8 cellular contexts compared by ENCODE assay signal in genomic region chr11:107591098-107591445, GRCh38. TPM values are rescaled to one million over a fixed set of nuclear protein-coding genes. Genes with fewer than 3 reads are reported as not detected.
DNase-seq lines count a peak whose midpoint lies in the region; ATAC-seq, FAIRE-seq and TF ChIP-seq lines count a peak whose summit lies in the region.

TSS of gene ELMOD1 (plus strand) at chr11:107591147. CDS start at chr11:107618190, 27,043 bp downstream.

- ATAC-seq in A549 (peak; percentile 88 to 92), HG03039 (IDR thresholded peaks at IDR 0.05; ENCODE audit: unreplicated experiment) (peak; percentile 59)

- H3K27me3 ChIP-seq in mammary epithelial cell (ENCODE audit: insufficient read depth, low read length) (peaks cover 14% of the 10 kb centered on the region), small intestine (ENCODE audit: control insufficient read depth in 2 of 2, insufficient read depth in 2 of 2, low read length in 2 of 2) (peaks cover 6 to 31% of the 10 kb centered on the region in 2 donors)

- DNase-seq in A549 (ENCODE audit: low read depth in 1 of 2, low spot score in 1 of 2) (peak; percentile 12 to 50), GM10266 (ENCODE audit: extremely low spot score) (peak; percentile 60), SK-MEL-5 (ENCODE audit: low read depth, low spot score) (peak; percentile 28), mammary epithelial cell (peak; percentile 27), inferior parietal cortex (ENCODE audit: extremely low spot score) (peak; percentile 47), small intestine (no peak)
- no peak for DNase-seq in effector CD8-positive, alpha-beta T cell (lab: John Stamatoyannopoulos, UW)

- H3K4me1 ChIP-seq in A549 = peaks cover 9% of the 10 kb centered on the region; the same call in 1 of the 3 replicates
- peaks cover 12% of the 10 kb centered on the region for H3K4me1 ChIP-seq in mammary epithelial cell (ENCODE audit: insufficient read depth, low read length)
- H3K4me1 ChIP-seq in small intestine (ENCODE audit: control insufficient read depth in 2 of 2, insufficient read depth in 1 of 2, low read depth in 1 of 2, low read length in 1 of 2) = peaks cover 0 to 4% of the 10 kb centered on the region in 2 donors

- TF ChIP-seq EP300 in A549 (IDR thresholded peaks at IDR 0.05) = no peak

- no TSS peak for BruUV-seq in mammary epithelial cell (replicated peaks; lab: Mats Ljungman, UMichigan)

- peak within 1 kb of the TSS; percentile 25 to 77; a peak in 5 of 6 replicates for H3K27ac ChIP-seq in A549
- H3K27ac ChIP-seq in mammary epithelial cell (ENCODE audit: insufficient read depth, low read depth, low read length) = no peak within 1 kb of the TSS
- no peak within 1 kb of the TSS for H3K27ac ChIP-seq in small intestine (ENCODE audit: low read depth in 1 of 2, low read length in 1 of 2)

- TF ChIP-seq CTCF in A549 (IDR thresholded peaks at IDR 0.05) (no peak; the same call in 2 of the 3 replicates), GM10266 (IDR thresholded peaks at IDR 0.05; ENCODE audit: control insufficient read depth, insufficient read depth, low read depth, missing control alignments) (no peak), mammary epithelial cell (conservative IDR thresholded peaks at IDR 0.05 in 1 of 2, IDR thresholded peaks at IDR 0.05 in 1 of 2; ENCODE audit: extremely low read depth in 1 of 2, insufficient read depth in 1 of 2, low read depth in 1 of 2, low read length in 2 of 2) (peak in 1 of 2 donors; percentile 33)

- H3K4me2 ChIP-seq in A549 (peak within 1 kb of the TSS; percentile 97), mammary epithelial cell (ENCODE audit: insufficient read depth, low read depth, low read length) (peak within 1 kb of the TSS; percentile 100)

- POLR2A ChIA-PET in A549 (lab: Yijun Ruan, JAX) = no interaction called here

- H3K4me3 ChIP-seq in A549 = peak within 1 kb of the TSS; percentile 61
- peak within 1 kb of the TSS; percentile 39 to 77 (median 55) for H3K4me3 ChIP-seq in mammary epithelial cell (replicated peaks in 1 of 3; ENCODE audit: insufficient read depth in 1 of 3, low read depth in 2 of 3, low read length in 3 of 3)
- H3K4me3 ChIP-seq in small intestine (ENCODE audit: low read depth in 1 of 2, low read length in 2 of 2) = peak within 1 kb of the TSS; percentile 39 to 61

- H4K20me1 ChIP-seq in mammary epithelial cell (ENCODE audit: insufficient read depth, low read length) = no peaks in the 10 kb centered on the region

- H2AFZ ChIP-seq in mammary epithelial cell (ENCODE audit: low read depth, low read length) = peak within 1 kb of the TSS; percentile 88

- H3K36me3 ChIP-seq in mammary epithelial cell (ENCODE audit: insufficient read depth, low read length) = no peaks in the 10 kb centered on the region
- no peaks in the 10 kb centered on the region for H3K36me3 ChIP-seq in small intestine (ENCODE audit: control insufficient read depth in 2 of 2, insufficient read depth in 2 of 2, low read length in 2 of 2)

- no peak within 1 kb of the TSS for H3K9ac ChIP-seq in mammary epithelial cell (ENCODE audit: insufficient read depth, low read length)

- dilution Hi-C loops in mammary epithelial cell (cut with HindIII; ENCODE audit: low sequenced_read_pairs) = loop anchor here (5.0 kb wide), 1 partner anchor 46 kb away; no protein-coding TSS in a partner anchor

- FAIRE-seq in A549 (lab: Jason Lieb, UNC) = no peak
- FAIRE-seq in small intestine (lab: Jason Lieb, UNC) = no peak

- no peaks in the 10 kb centered on the region for H3K9me3 ChIP-seq in A549
- no peaks in the 10 kb centered on the region for H3K9me3 ChIP-seq in mammary epithelial cell (replicated peaks; ENCODE audit: insufficient read depth, low read length)
- H3K9me3 ChIP-seq in small intestine (ENCODE audit: control insufficient read depth, low read depth) = no peaks in the 10 kb centered on the region

- no peak for TF ChIP-seq POLR2A in A549 (IDR thresholded peaks at IDR 0.05; ENCODE audit: low read length)

- no peak for TF ChIP-seq RAD21 in A549 (conservative IDR thresholded peaks at IDR 0.05 in 1 of 2, IDR thresholded peaks at IDR 0.05 in 1 of 2)

- no CpG with 5 or more reads among the region's 48 CpGs for WGBS in A549 (ENCODE audit: missing lambda C conversion rate)
- WGBS in mammary epithelial cell (ENCODE audit: low coverage, missing lambda C conversion rate) = 0% methylated on average over 1 of the region's 48 CpGs
- 0 to 1% (median 1%) methylated on average over 22 to 48 of the region's 48 CpGs for WGBS in small intestine, 3 donors

- CTCF ChIA-PET in A549 (lab: Yijun Ruan, JAX) = interaction anchor here (0.8 to 1.8 kb wide), 4 partner anchors 14 to 98 kb away, joined by 3 to 6 read pairs (median 4); no protein-coding TSS in a partner anchor
- CTCF ChIA-PET in mammary epithelial cell (lab: Charles Lee; ENCODE audit: low non-redundant PET) = no interaction called here

- intact Hi-C loops in mammary epithelial cell (cut with micrococcal nuclease) = loop anchor here (2.0 kb wide), 1 partner anchor 14 kb away; no protein-coding TSS in a partner anchor

- in situ Hi-C loops in SK-MEL-5 (cut with HindIII; ENCODE audit: low pct_unique_long_range_greater_than_20kb, low sequenced_read_pairs) (no loop called here), mammary epithelial cell (cut with MboI; ENCODE audit: low sequenced_read_pairs in 2 of 2) (no loop called here)

- no peaks in the 10 kb centered on the region for H3K79me2 ChIP-seq in mammary epithelial cell (ENCODE audit: insufficient read depth, low read length)

TF ChIP-seq in A549, 52 proteins besides CTCF, POLR2A, EP300 and RAD21 (continues in another document):
- TF ChIP-seq ZSCAN20 (CRISPR knock-in tag; IDR thresholded peaks at IDR 0.05) = no peak
- no peak for TF ChIP-seq HEYL (CRISPR knock-in tag; IDR thresholded peaks at IDR 0.05)
- TF ChIP-seq POLR2AphosphoS2 (conservative IDR thresholded peaks at IDR 0.05; ENCODE audit: low read length) = no peak
- TF ChIP-seq E2F6 (IDR thresholded peaks at IDR 0.05; ENCODE audit: borderline replicate concordance, low read depth) = no peak
- TF ChIP-seq MAZ (IDR thresholded peaks at IDR 0.05; ENCODE audit: borderline replicate concordance, low read depth, low read length) = no peak
- TF ChIP-seq NR3C1 (IDR thresholded peaks at IDR 0.05) = no peak
- no peak for TF ChIP-seq ESRRA (IDR thresholded peaks at IDR 0.05; ENCODE audit: borderline replicate concordance, low read length)
- no peak for TF ChIP-seq CBX8 (IDR thresholded peaks at IDR 0.05)
- TF ChIP-seq HOXB13 (CRISPR knock-in tag; IDR thresholded peaks at IDR 0.05; ENCODE audit: low read depth) = no peak
- no peak for TF ChIP-seq REST (IDR thresholded peaks at IDR 0.05)
- no peak for TF ChIP-seq KDM1A (IDR thresholded peaks at IDR 0.05; ENCODE audit: low read depth)
- TF ChIP-seq RNF2 (IDR thresholded peaks at IDR 0.05; ENCODE audit: borderline replicate concordance, low read depth) = no peak
- TF ChIP-seq RCOR1 (IDR thresholded peaks at IDR 0.05; ENCODE audit: low read depth, low read length) = no peak
- TF ChIP-seq EHF (CRISPR knock-in tag; IDR thresholded peaks at IDR 0.05) = no peak
- no peak for TF ChIP-seq HES2 (IDR thresholded peaks at IDR 0.05)
- no peak for TF ChIP-seq CEBPB (IDR thresholded peaks at IDR 0.05)
- no peak for TF ChIP-seq GATA3 (IDR thresholded peaks at IDR 0.05; ENCODE audit: borderline replicate concordance)

RNA-seq across cellular contexts. Expression of gene ELMOD1, which starts in this region (rescaled TPM):
- polyA plus RNA-seq in A549 (2011; rRNA removed) (0.04 and 0.09 TPM in 2 replicates), A549 (2017; fragmentation: RNase III; extraction: RNeasy Plus Mini Kit Qiagen cat#74134 plus additional on column Dnase treatment) (0.05 to 0.16 TPM (median 0.08 TPM) in 3 replicates), mammary epithelial cell (0.03 TPM), small intestine (under 1 TPM in 1 of 3 donors, not detected in 2; 0.58 TPM)
- polyA plus RNA-seq in A549 (2012; cell fraction: cytosol; rRNA removed) = 0.03 and 0.07 TPM in 2 replicates
- polyA plus RNA-seq in A549 (2012; cell fraction: nucleus; rRNA removed) = 0.05 TPM in 1 of 2 replicates, not detected in the other
- polyA minus RNA-seq in A549 (2011; rRNA and poly(A)+ RNA removed) = not detected in 2 replicates
- 0.56 and 0.77 TPM in 2 replicates for total RNA-seq in SK-MEL-5 (2014; rRNA removed; shearing (Covaris generic))
- polyA plus RNA-seq in SK-MEL-5 (2015; cell fraction: cytosol; rRNA removed) = 0.20 and 0.58 TPM in 2 replicates
- 2.2 and 8.9 TPM in 2 replicates for polyA plus RNA-seq in SK-MEL-5 (2015; cell fraction: nucleus; rRNA removed)
- under 1 TPM; 0.17 to 0.21 TPM for total RNA-seq in mammary epithelial cell
- polyA minus RNA-seq in mammary epithelial cell = not detected

Comparison
In these comparisons a context has a peak if more than half of its experiments do, and no peak if none do; other contexts are left out.
1. Peak in DNase-seq, ATAC-seq, H3K4me3 ChIP-seq, H3K27ac ChIP-seq and H3K4me2 ChIP-seq in A549; RNA of the gene not detected or under 1 TPM.
2. Peak in DNase-seq, H3K4me3 ChIP-seq and H3K4me2 ChIP-seq in mammary epithelial cell; RNA of the gene not detected or under 1 TPM.
3. DNase-seq: peak in GM10266 (single experiment), SK-MEL-5 (single experiment) and inferior parietal cortex (single experiment); none in small intestine (single experiment) and effector CD8-positive, alpha-beta T cell (single experiment).
4. Peak in every context shown above with its lines, with median percentiles within 50 percentile points of each other: H3K4me3 ChIP-seq.